In genomic region chr14:56339855-56340701, GRCh38 we compare ENCODE assay signal across 10 cellular contexts.
DNase-seq lines count a peak whose midpoint lies in the region; ATAC-seq, FAIRE-seq and TF ChIP-seq lines count a peak whose summit lies in the region.
"Had no signal": no experiment of that assay in that cellular context is flagged by ENCODE, and none has a peak within 500 bp of the region (broad histone marks: within the 10 kb centered on the region; RNA-seq: fewer than 3 reads in every experiment).

No MANE protein-coding gene starts in this region.

- no peaks in the 10 kb centered on the region for H4K20me1 ChIP-seq in endothelial cell of umbilical vein (replicated peaks; ENCODE audit: control insufficient read depth, extremely low read depth, insufficient read depth, low read length)

- CTCF ChIA-PET in activated CD8-positive, alpha-beta T cell treated with anti-CD3 and anti-CD28 coated beads for 36 hours (lab: Charles Lee), result interaction anchor here (0.6 to 1.8 kb wide), 26 partner anchors 11 to 1127 kb away, joined by 3 to 15 read pairs (median 4); no protein-coding TSS in a partner anchor
- CTCF ChIA-PET in endothelial cell of umbilical vein (lab: Charles Lee), result interaction anchor here (0.6 to 2.7 kb wide), 94 partner anchors 10 to 902 kb away, joined by 3 to 60 read pairs (median 4); partner anchors contain the start of genes PELI2 and TBPL2

- H3K4me1 ChIP-seq in endothelial cell of umbilical vein (ENCODE audit: control insufficient read depth, extremely low read depth, insufficient read depth, low read length), result peaks cover 43% of the 10 kb centered on the region

- H3K4me2 ChIP-seq in endothelial cell of umbilical vein (ENCODE audit: insufficient read depth, low read length), result peak overlapping the region; percentile 36

- BruUV-seq in endothelial cell of umbilical vein (replicated peaks; lab: Mats Ljungman, UMichigan), result no TSS peak

- DNase-seq in ACHN, result peak; percentile 56
- peak; percentile 79 for DNase-seq in NCI-H748 treated with DMSO at 0.1 percent for 48 hours (lab: John Stamatoyannopoulos, UW)
- DNase-seq in activated CD8-positive, alpha-beta T cell treated with anti-CD3 and anti-CD28 coated beads for 36 hours, result peak; percentile 78
- peak; percentile 89 for DNase-seq in endothelial cell of umbilical vein (ENCODE audit: low read depth, low spot score)
- peak; percentile 50 for DNase-seq in middle frontal gyrus (ENCODE audit: extremely low spot score, low spot score)
- peak; percentile 4 to 20 for DNase-seq in stimulated activated CD8-positive, alpha-beta memory T cell treated with anti-CD3 and anti-CD28 coated beads, Interleukin-7, amount 100 ng/mL, for 1 hour (ENCODE audit: low read depth in 2 of 2)

- TF ChIP-seq POLR2A in endothelial cell of umbilical vein (IDR thresholded peaks at IDR 0.05; ENCODE audit: low read depth, low read length), result no peak

- no peak overlapping the region for H3K4me3 ChIP-seq in endothelial cell of umbilical vein (replicated peaks in 1 of 3; ENCODE audit: insufficient read depth in 1 of 3, low read depth in 1 of 3, low read length in 3 of 3)

- H3K36me3 Mint-ChIP-seq in activated CD8-positive, alpha-beta T cell treated with anti-CD3 and anti-CD28 coated beads for 36 hours (ENCODE audit: low read depth), result no peaks in the 10 kb centered on the region

- no peaks in the 10 kb centered on the region for H3K79me2 ChIP-seq in endothelial cell of umbilical vein (ENCODE audit: control insufficient read depth, insufficient read depth, low read length)

- H2AFZ ChIP-seq in endothelial cell of umbilical vein (ENCODE audit: low read depth, low read length), result peak overlapping the region; percentile 78

- no peak overlapping the region for H3K27ac Mint-ChIP-seq in activated CD8-positive, alpha-beta T cell treated with anti-CD3 and anti-CD28 coated beads for 36 hours

- no peaks in the 10 kb centered on the region for H3K27me3 Mint-ChIP-seq in activated CD8-positive, alpha-beta T cell treated with anti-CD3 and anti-CD28 coated beads for 36 hours

- ATAC-seq in GM18858 (IDR thresholded peaks at IDR 0.05; ENCODE audit: unreplicated experiment) (peak; percentile 62), HG03432 (IDR thresholded peaks at IDR 0.05; ENCODE audit: unreplicated experiment) (peak; percentile 73)
- ATAC-seq in activated CD8-positive, alpha-beta T cell treated with anti-CD3 and anti-CD28 coated beads for 36 hours, result peak; percentile 94

- no peaks in the 10 kb centered on the region for H3K36me3 ChIP-seq in endothelial cell of umbilical vein (ENCODE audit: control insufficient read depth in 2 of 2, extremely low read depth in 1 of 2, insufficient read depth in 2 of 2, low read length in 2 of 2)
- H3K36me3 ChIP-seq: neutrophil had no signal

- TF ChIP-seq CTCF in activated CD8-positive, alpha-beta T cell treated with anti-CD3 and anti-CD28 coated beads for 36 hours (IDR thresholded peaks at IDR 0.05), result peak; percentile 64
- peak; percentile 86 to 94 for TF ChIP-seq CTCF in endothelial cell of umbilical vein (IDR thresholded peaks at IDR 0.05; ENCODE audit: extremely low read depth in 1 of 2, insufficient read depth in 1 of 2, low read depth in 1 of 2, low read length in 2 of 2)

- H3K9me3 Mint-ChIP-seq in activated CD8-positive, alpha-beta T cell treated with anti-CD3 and anti-CD28 coated beads for 36 hours, result no peaks in the 10 kb centered on the region

- H3K4me1 Mint-ChIP-seq in activated CD8-positive, alpha-beta T cell treated with anti-CD3 and anti-CD28 coated beads for 36 hours (ENCODE audit: low read depth), result no peaks in the 10 kb centered on the region

- no peaks in the 10 kb centered on the region for H3K9me1 ChIP-seq in endothelial cell of umbilical vein (replicated peaks; ENCODE audit: control insufficient read depth, extremely low read depth, insufficient read depth, low read length)

- dilution Hi-C loops in endothelial cell of umbilical vein (cut with MboI; ENCODE audit: extremely low pct_ligation_motif_present, low sequenced_read_pairs), result no loop called here

- peak overlapping the region; percentile 41 for H3K9ac ChIP-seq in endothelial cell of umbilical vein (replicated peaks; ENCODE audit: extremely low read depth, insufficient read depth, low read length)

- no peak overlapping the region for H3K4me3 Mint-ChIP-seq in activated CD8-positive, alpha-beta T cell treated with anti-CD3 and anti-CD28 coated beads for 36 hours

- POLR2A ChIA-PET in activated CD8-positive, alpha-beta T cell treated with anti-CD3 and anti-CD28 coated beads for 36 hours (lab: Charles Lee), result no interaction called here
- POLR2A ChIA-PET in endothelial cell of umbilical vein (lab: Charles Lee), result interaction anchor here (0.5 kb wide), 1 partner anchor 210 kb away, joined by 4 read pairs; no protein-coding TSS in a partner anchor

- no peaks in the 10 kb centered on the region for H3K9me3 ChIP-seq in endothelial cell of umbilical vein (replicated peaks; ENCODE audit: control insufficient read depth, insufficient read depth, low read length)
- H3K9me3 ChIP-seq: neutrophil had no signal

- FAIRE-seq in endothelial cell of umbilical vein (lab: Jason Lieb, UNC), result peak; percentile 97
- FAIRE-seq: GM18507 had no signal

- H3K27ac ChIP-seq in endothelial cell of umbilical vein (ENCODE audit: insufficient read depth, low read depth, low read length), result peak overlapping the region; percentile 55
- H3K27ac ChIP-seq: neutrophil had no signal

- intact Hi-C loops in activated CD8-positive, alpha-beta T cell treated with anti-CD3 and anti-CD28 coated beads for 36 hours (cut with micrococcal nuclease), result loop anchor here (5.0 kb wide), 1 partner anchor 608 kb away; no protein-coding TSS in a partner anchor
- intact Hi-C loops in endothelial cell of umbilical vein (cut with micrococcal nuclease), result loop anchor here (1.0 to 2.0 kb wide), 9 partner anchors 68 to 893 kb away; no protein-coding TSS in a partner anchor

- no peaks in the 10 kb centered on the region for H3K27me3 ChIP-seq in endothelial cell of umbilical vein (ENCODE audit: control insufficient read depth in 2 of 2, insufficient read depth in 2 of 2, low read length in 2 of 2)
- H3K27me3 ChIP-seq: neutrophil had no signal

- in situ Hi-C loops in ACHN (cut with HindIII; ENCODE audit: low pct_ligation_motif_present, low pct_unique_long_range_greater_than_20kb, low sequenced_read_pairs), result no loop called here

TF ChIP-seq in endothelial cell of umbilical vein, 7 proteins besides CTCF, POLR2A, EP300 and RAD21:
- TF ChIP-seq JUN (IDR thresholded peaks at IDR 0.05; ENCODE audit: borderline replicate concordance, insufficient read depth, insufficient read length, low read depth), result peak; percentile 58
- TF ChIP-seq FOS (IDR thresholded peaks at IDR 0.05; ENCODE audit: borderline replicate concordance, insufficient read depth, low read length), result peak; percentile 42
- TF ChIP-seq GATA2 (IDR thresholded peaks at IDR 0.05; ENCODE audit: insufficient read depth, insufficient read length, low read depth, low read length), result no peak

Comparison
In these comparisons a context has a peak if more than half of its experiments do, and no peak if none do; other contexts are left out.
1. DNase-seq: peak in every context shown above with its lines; median percentile 89 in endothelial cell of umbilical vein; 79 in NCI-H748 treated with DMSO at 0.1 percent for 48 hours; 78 in activated CD8-positive, alpha-beta T cell treated with anti-CD3 and anti-CD28 coated beads for 36 hours; 56 in ACHN; 50 in middle frontal gyrus; 12 in stimulated activated CD8-positive, alpha-beta memory T cell treated with anti-CD3 and anti-CD28 coated beads, Interleukin-7, amount 100 ng/mL, for 1 hour.